Comparison of ENCODE assay signal across 8 cellular contexts in genomic region chr10:100670828-100671479, GRCh38.
A peak's percentile ranks its signal among the peaks of the same experiment; 100 is the strongest.
DNase-seq lines count a peak whose midpoint lies in the region; ATAC-seq, FAIRE-seq and TF ChIP-seq lines count a peak whose summit lies in the region.

No MANE protein-coding gene starts in this region.

- no peak overlapping the region for H3K27ac ChIP-seq in AG04450 (ENCODE audit: low read depth, low read length)
- H3K27ac ChIP-seq in colonic mucosa, result no peak overlapping the region
- no peak overlapping the region for H3K27ac ChIP-seq in upper lobe of left lung

- H3K27ac Mint-ChIP-seq in naive thymus-derived CD8-positive, alpha-beta T cell, result peak overlapping the region in 1 of 10 donors; percentile 83

- WGBS in upper lobe of left lung, 2 donors, result 2 to 3% methylated on average over 12 to 45 of the region's 54 CpGs

- H3K36me3 ChIP-seq in colonic mucosa, result no peaks in the 10 kb centered on the region
- no peaks in the 10 kb centered on the region for H3K36me3 ChIP-seq in upper lobe of left lung

- no peaks in the 10 kb centered on the region for H3K9me3 ChIP-seq in AG04450 (ENCODE audit: control insufficient read depth, insufficient read depth, low read length)
- H3K9me3 ChIP-seq in colonic mucosa, result no peaks in the 10 kb centered on the region
- H3K9me3 ChIP-seq in upper lobe of left lung, result no peaks in the 10 kb centered on the region

- H3K4me3 Mint-ChIP-seq in naive thymus-derived CD8-positive, alpha-beta T cell, result peak overlapping the region in 7 of 10 donors; percentile 11 to 60 (median 37)

- H3K27me3 ChIP-seq in AG04450 (ENCODE audit: control insufficient read depth, insufficient read depth, low read length) (peaks cover 47% of the 10 kb centered on the region), colonic mucosa (peaks cover 39% of the 10 kb centered on the region), upper lobe of left lung (peaks cover 0 to 37% (median 11%) of the 10 kb centered on the region in 4 donors)

- no peak overlapping the region for H3K4me3 ChIP-seq in AG04450 (ENCODE audit: low read depth, low read length)
- no peak overlapping the region for H3K4me3 ChIP-seq in colonic mucosa
- H3K4me3 ChIP-seq in upper lobe of left lung, result peak overlapping the region in 1 of 4 donors; percentile 12

- FAIRE-seq in H54 (lab: Jason Lieb, UNC), result no peak

- no peak for TF ChIP-seq POLR2A in H54 (IDR thresholded peaks at IDR 0.05; ENCODE audit: low read depth, low read length)
- no peak for TF ChIP-seq POLR2A in upper lobe of left lung (IDR thresholded peaks at IDR 0.05)

- no peaks in the 10 kb centered on the region for H3K9me3 Mint-ChIP-seq in naive thymus-derived CD8-positive, alpha-beta T cell

- H3K4me1 ChIP-seq in colonic mucosa (no peaks in the 10 kb centered on the region), upper lobe of left lung (peaks cover 0 to 8% (median 5%) of the 10 kb centered on the region in 4 donors)

- peaks cover 0 to 4% (median 0%) of the 10 kb centered on the region in 3 donors for H3K36me3 Mint-ChIP-seq in naive thymus-derived CD8-positive, alpha-beta T cell

- CTCF ChIA-PET in AG04450 (lab: Charles Lee), result interaction anchor here (1.5 to 2.3 kb wide), 3 partner anchors 73 to 210 kb away, joined by 4 to 23 read pairs (median 6); no protein-coding TSS in a partner anchor

- peaks cover 40 to 75% (median 58%) of the 10 kb centered on the region in 5 donors for H3K27me3 Mint-ChIP-seq in naive thymus-derived CD8-positive, alpha-beta T cell

- POLR2A ChIA-PET in AG04450 (lab: Yijun Ruan, JAX), result no interaction called here
- POLR2A ChIA-PET in naive thymus-derived CD8-positive, alpha-beta T cell (lab: Charles Lee), result no interaction called here

- DNase-seq in AG04450 (ENCODE audit: low read depth, low spot score) (no peak), H54 (ENCODE audit: insufficient read length, low spot score) (peak; percentile 60), colonic mucosa (peak; percentile 42), upper lobe of left lung (peak in 1 of 2 donors; percentile 93), GDM1 (lab: John Stamatoyannopoulos, UW) (no peak), NCI-H510A (lab: John Stamatoyannopoulos, UW) (no peak)
- peak; percentile 28 for DNase-seq in activated CD4-positive, alpha-beta T cell treated with anti-CD3 and anti-CD28 coated beads for 1 hour
- peak in 8 of 10 donors; percentile 27 to 58 (median 44) for DNase-seq in naive thymus-derived CD8-positive, alpha-beta T cell

- peak; percentile 66 to 77 for ATAC-seq in naive thymus-derived CD8-positive, alpha-beta T cell
- peak in 1 of 2 donors; percentile 82 for ATAC-seq in upper lobe of left lung (ENCODE audit: low FRiP score in 2 of 2)

- intact Hi-C loops in colonic mucosa (cut with DNase I), result loop anchor here (5.0 to 10.0 kb wide), 2 partner anchors 74 to 206 kb away; partner anchors contain the start of gene PAX2

- no peak for TF ChIP-seq EP300 in upper lobe of left lung (IDR thresholded peaks at IDR 0.05)

- H3K9ac ChIP-seq in colonic mucosa (ENCODE audit: low read depth in 2 of 2, low read length in 2 of 2), result no peak overlapping the region

- peaks cover 8 to 13% (median 11%) of the 10 kb centered on the region in 4 donors for H3K4me1 Mint-ChIP-seq in naive thymus-derived CD8-positive, alpha-beta T cell

- TF ChIP-seq CTCF in AG04450 (IDR thresholded peaks at IDR 0.05; ENCODE audit: low read depth, low read length) (peak; percentile 45), colonic mucosa (IDR thresholded peaks at IDR 0.05) (peak; percentile 77), upper lobe of left lung (IDR thresholded peaks at IDR 0.05) (peak; percentile 59 to 75 (median 72))

Comparison
In these comparisons a context has a peak if more than half of its experiments do, and no peak if none do; other contexts are left out.
1. DNase-seq: peak in H54 (single experiment), activated CD4-positive, alpha-beta T cell treated with anti-CD3 and anti-CD28 coated beads for 1 hour (single experiment), colonic mucosa (single experiment) and naive thymus-derived CD8-positive, alpha-beta T cell (8 of 10); none in AG04450 (single experiment), GDM1 (single experiment) and NCI-H510A (single experiment).
2. Peak in every context shown above with its lines, with median percentiles within 50 percentile points of each other: CTCF ChIP-seq.